17 cellular contexts compared by ENCODE assay signal in the genomic region with DNA sequence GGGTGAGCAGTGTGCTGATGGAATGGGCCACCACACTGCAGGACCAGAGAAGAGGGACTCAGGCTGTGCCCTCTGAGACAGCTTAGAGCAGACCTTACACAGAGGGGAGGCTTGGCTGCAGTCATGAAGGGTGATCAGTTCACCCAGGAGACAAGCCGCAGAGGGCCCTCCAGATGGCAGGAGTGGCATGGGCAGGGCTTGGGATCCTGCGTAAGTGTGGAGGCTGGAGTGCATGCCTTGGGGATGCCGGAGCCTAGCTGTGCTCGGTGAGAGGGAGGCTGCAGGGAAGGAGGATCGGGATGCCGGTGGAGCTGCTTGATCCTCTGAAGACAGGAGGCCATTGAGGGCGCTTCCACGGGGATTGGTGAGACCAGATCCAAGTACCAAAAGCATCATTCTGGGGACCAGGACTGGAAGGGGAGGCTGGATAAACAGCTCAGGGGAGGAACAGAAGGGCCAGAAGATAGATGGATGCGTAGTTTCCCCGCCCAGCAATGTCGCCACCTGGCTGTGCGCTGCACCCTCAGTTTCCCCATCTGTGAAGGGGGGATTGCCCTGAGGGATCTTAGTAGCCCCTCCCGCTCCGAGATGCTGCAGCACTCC.
DNase-seq lines count a peak whose midpoint lies in the region; ATAC-seq and TF ChIP-seq lines count a peak whose summit lies in the region.
"Had no signal": no experiment of that assay in that cellular context is flagged by ENCODE, and none has a peak within 500 bp of the region (broad histone marks: within the 10 kb centered on the region; RNA-seq: fewer than 3 reads in every experiment).

No MANE protein-coding gene starts in this region.

- POLR2A ChIA-PET in RWPE1 (lab: Yijun Ruan, JAX; ENCODE audit: low non-redundant PET): no interaction called here

- no peak overlapping the region for H2AFZ ChIP-seq in neural progenitor cell (replicated peaks)
- H2AFZ ChIP-seq: GM23248 had no signal

- DNase-seq in RWPE1 (ENCODE audit: low spot score): no peak
- DNase-seq in WERI-Rb-1: no peak
- no peak for DNase-seq in neural progenitor cell (ENCODE audit: low spot score)
- DNase-seq in stimulated activated effector memory CD8-positive, alpha-beta T cell treated with anti-CD3 and anti-CD28 coated beads, Interleukin-12 subunit alpha, Interleukin-12 subunit beta, amount 100 ng/mL, for 72 hours (ENCODE audit: low spot score in 2 of 2): no peak
- no peak for DNase-seq in ovary
- no peak for DNase-seq in activated naive CD4-positive, alpha-beta T cell treated with anti-CD3 and anti-CD28 coated beads, Interleukin-2, amount 50 U/mL, for 72 hours (ENCODE audit: low spot score in 2 of 2)
- DNase-seq: ACHN, AML-193, GDM1, HCEC 1CT, NCI-H1092 treated with DMSO at 0.1 percent for 48 hours, NCI-H146, NCI-H2081, NCI-H2171 treated with DMSO at 0.1 percent for 48 hours had no signal

- H3K9ac ChIP-seq in neural progenitor cell: no peak overlapping the region
- H3K9ac ChIP-seq: GM23248 had no signal

- no peaks in the 10 kb centered on the region for H3K36me3 ChIP-seq in WERI-Rb-1
- H3K36me3 ChIP-seq in neural progenitor cell: no peaks in the 10 kb centered on the region
- H3K36me3 ChIP-seq in ovary: no peaks in the 10 kb centered on the region

- intact Hi-C loops in ovary (cut with DNase I): no loop called here

- peaks cover 20% of the 10 kb centered on the region for H3K27me3 Mint-ChIP-seq in neural progenitor cell (ENCODE audit: insufficient read depth, low read depth)

- H3K4me2 ChIP-seq in neural progenitor cell: no peak overlapping the region

- H3K4me1 ChIP-seq in neural progenitor cell (peaks cover 8% of the 10 kb centered on the region), ovary (ENCODE audit: insufficient read depth) (no peaks in the 10 kb centered on the region)

- no peak for TF ChIP-seq POLR2A in ovary (IDR thresholded peaks at IDR 0.05)

- no peaks in the 10 kb centered on the region for H3F3A ChIP-seq in neural progenitor cell (ENCODE audit: low read depth)

- H3K4me1 Mint-ChIP-seq in neural progenitor cell: peaks cover 51% of the 10 kb centered on the region
- peaks cover 4% of the 10 kb centered on the region for H3K4me1 Mint-ChIP-seq in stimulated activated effector memory CD8-positive, alpha-beta T cell treated with anti-CD3 and anti-CD28 coated beads, Interleukin-12 subunit alpha, Interleukin-12 subunit beta, amount 100 ng/mL, for 72 hours

- no peaks in the 10 kb centered on the region for H4K20me1 ChIP-seq in neural progenitor cell (ENCODE audit: low read depth)

- H3K9me3 Mint-ChIP-seq in neural progenitor cell: no peaks in the 10 kb centered on the region
- H3K9me3 Mint-ChIP-seq in stimulated activated effector memory CD8-positive, alpha-beta T cell treated with anti-CD3 and anti-CD28 coated beads, Interleukin-12 subunit alpha, Interleukin-12 subunit beta, amount 100 ng/mL, for 72 hours: no peaks in the 10 kb centered on the region
- H3K9me3 Mint-ChIP-seq in activated naive CD4-positive, alpha-beta T cell treated with anti-CD3 and anti-CD28 coated beads, Interleukin-2, amount 50 U/mL, for 72 hours: no peaks in the 10 kb centered on the region

- H3K27me3 ChIP-seq in WERI-Rb-1 (ENCODE audit: insufficient read depth, low read depth, severe bottlenecking): no peaks in the 10 kb centered on the region
- H3K27me3 ChIP-seq in neural progenitor cell: peaks cover 48% of the 10 kb centered on the region
- H3K27me3 ChIP-seq in ovary: no peaks in the 10 kb centered on the region

- no peaks in the 10 kb centered on the region for H3K79me2 ChIP-seq in neural progenitor cell (ENCODE audit: low read depth)

- H3K4me3 ChIP-seq in WERI-Rb-1 (ENCODE audit: low read depth, low read length) (no peak overlapping the region), neural progenitor cell (no peak overlapping the region), ovary (no peak overlapping the region)
- H3K4me3 ChIP-seq: GM23248 had no signal

- H3K9me3 ChIP-seq in WERI-Rb-1 (ENCODE audit: severe bottlenecking) (no peaks in the 10 kb centered on the region), neural progenitor cell (ENCODE audit: low read depth) (no peaks in the 10 kb centered on the region), ovary (no peaks in the 10 kb centered on the region)

- WGBS in ovary, 3 donors: 97% methylated on average over 14 of the region's 14 CpGs

- TF ChIP-seq CTCF in RWPE1 (conservative IDR thresholded peaks at IDR 0.05; ENCODE audit: low read depth) (no peak), WERI-Rb-1 (IDR thresholded peaks at IDR 0.05; ENCODE audit: low read depth, low read length) (peak; percentile 9; the same call in 1 of the 2 replicates), neural progenitor cell (IDR thresholded peaks at IDR 0.05) (no peak), ovary (IDR thresholded peaks at IDR 0.05) (no peak)

- peak overlapping the region; percentile 81 for H3K27ac Mint-ChIP-seq in neural progenitor cell
- H3K27ac Mint-ChIP-seq in stimulated activated effector memory CD8-positive, alpha-beta T cell treated with anti-CD3 and anti-CD28 coated beads, Interleukin-12 subunit alpha, Interleukin-12 subunit beta, amount 100 ng/mL, for 72 hours: no peak overlapping the region
- H3K27ac Mint-ChIP-seq in activated naive CD4-positive, alpha-beta T cell treated with anti-CD3 and anti-CD28 coated beads, Interleukin-2, amount 50 U/mL, for 72 hours: no peak overlapping the region

- CTCF ChIA-PET in RWPE1 (lab: Yijun Ruan, JAX): interaction anchor here (0.6 to 1.3 kb wide), 6 partner anchors 9 to 171 kb away, joined by 3 to 5 read pairs (median 3); no protein-coding TSS in a partner anchor

- H3K27ac ChIP-seq in RWPE1 (peak overlapping the region; percentile 78), WERI-Rb-1 (no peak overlapping the region), neural progenitor cell (no peak overlapping the region), ovary (no peak overlapping the region)
- H3K27ac ChIP-seq: C4-2B, GM23248 had no signal

- peak overlapping the region; percentile 46 for H3K4me3 Mint-ChIP-seq in neural progenitor cell
- H3K4me3 Mint-ChIP-seq in stimulated activated effector memory CD8-positive, alpha-beta T cell treated with anti-CD3 and anti-CD28 coated beads, Interleukin-12 subunit alpha, Interleukin-12 subunit beta, amount 100 ng/mL, for 72 hours: no peak overlapping the region

- no peaks in the 10 kb centered on the region for H3K36me3 Mint-ChIP-seq in neural progenitor cell
- H3K36me3 Mint-ChIP-seq in stimulated activated effector memory CD8-positive, alpha-beta T cell treated with anti-CD3 and anti-CD28 coated beads, Interleukin-12 subunit alpha, Interleukin-12 subunit beta, amount 100 ng/mL, for 72 hours: no peaks in the 10 kb centered on the region
- no peaks in the 10 kb centered on the region for H3K36me3 Mint-ChIP-seq in activated naive CD4-positive, alpha-beta T cell treated with anti-CD3 and anti-CD28 coated beads, Interleukin-2, amount 50 U/mL, for 72 hours

- no peak for TF ChIP-seq EP300 in ovary (IDR thresholded peaks at IDR 0.05)

- ATAC-seq in stimulated activated effector memory CD8-positive, alpha-beta T cell treated with anti-CD3 and anti-CD28 coated beads, Interleukin-12 subunit alpha, Interleukin-12 subunit beta, amount 100 ng/mL, for 72 hours: peak; percentile 20
- ATAC-seq in GM19023 (IDR thresholded peaks at IDR 0.05; ENCODE audit: unreplicated experiment): no peak
- ATAC-seq in activated naive CD4-positive, alpha-beta T cell treated with anti-CD3 and anti-CD28 coated beads, Interleukin-2, amount 50 U/mL, for 72 hours: no peak
